Comparison of ENCODE assay signal across 8 cellular contexts in the genomic region with DNA sequence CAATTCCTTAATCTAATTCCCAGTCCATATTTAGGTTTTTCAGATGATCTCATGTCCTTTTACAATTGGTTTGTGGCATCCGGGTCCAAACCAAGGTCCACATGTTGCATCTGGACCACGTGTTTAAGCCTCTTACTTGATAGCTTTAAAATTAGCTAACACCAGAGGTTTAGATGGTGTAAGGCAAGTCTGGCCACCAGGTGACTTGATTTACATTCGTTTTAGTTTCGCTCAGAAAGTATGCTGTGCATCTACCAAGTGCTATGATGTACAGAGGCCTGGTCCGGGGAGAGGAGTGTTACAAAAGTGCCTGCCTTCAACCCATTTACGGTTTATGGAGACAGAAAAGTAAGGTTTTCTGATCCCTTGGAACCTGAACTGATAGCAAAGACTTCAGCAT. TPM values are rescaled to one million over a fixed set of nuclear protein-coding genes. Genes with fewer than 3 reads are reported as not detected.
DNase-seq lines count a peak whose midpoint lies in the region; ATAC-seq and TF ChIP-seq lines count a peak whose summit lies in the region.

No MANE protein-coding gene starts in this region.

- peak overlapping the region; percentile 77 for H2AFZ ChIP-seq in hepatocyte

- H3K9me3 ChIP-seq in KOPT-K1 (ENCODE audit: insufficient read depth, low read length, poor library complexity, severe bottlenecking), result no peaks in the 10 kb centered on the region
- H3K9me3 ChIP-seq in hepatocyte (ENCODE audit: low read depth), result no peaks in the 10 kb centered on the region

- no peaks in the 10 kb centered on the region for H3K27me3 Mint-ChIP-seq in activated T-helper 1 cell treated with anti-CD3 and anti-CD28 coated beads, Interleukin-12 subunit alpha, Interleukin-12 subunit beta, Interleukin-2, Interleukin-4 antibody, amounts not matched to agents 30 ng/mL and 10 ng/mL and 1 ng/mL, durations not matched to agents 14 hours and 24 hours and 36 hours (ENCODE audit: insufficient read depth)
- H3K27me3 Mint-ChIP-seq in stimulated activated memory B cell treated with anti-CD40 and anti-IgM and Interleukin-4, amounts not matched to agents 10 μg/mL and 1 μg/mL and 100 μg/mL, for 72 hours, result no peaks in the 10 kb centered on the region

- no peaks in the 10 kb centered on the region for H3K9me2 ChIP-seq in hepatocyte (replicated peaks; ENCODE audit: insufficient read depth)

- H3K4me3 ChIP-seq in hepatocyte, result peak overlapping the region; percentile 25

- WGBS in hepatocyte (ENCODE audit: low lambda C conversion rate, missing lambda C conversion rate), result 81% methylated on average over 6 of the region's 6 CpGs

- H3K9me3 Mint-ChIP-seq in activated T-helper 1 cell treated with anti-CD3 and anti-CD28 coated beads, Interleukin-12 subunit alpha, Interleukin-12 subunit beta, Interleukin-2, Interleukin-4 antibody, amounts not matched to agents 30 ng/mL and 10 ng/mL and 1 ng/mL, durations not matched to agents 14 hours and 24 hours and 36 hours, result no peaks in the 10 kb centered on the region
- no peaks in the 10 kb centered on the region for H3K9me3 Mint-ChIP-seq in stimulated activated memory B cell treated with anti-CD40 and anti-IgM and Interleukin-4, amounts not matched to agents 10 μg/mL and 1 μg/mL and 100 μg/mL, for 72 hours

- peak; percentile 9 for ATAC-seq in stimulated activated memory B cell treated with anti-CD40 and anti-IgM and Interleukin-4, amounts not matched to agents 10 μg/mL and 1 μg/mL and 100 μg/mL, for 72 hours
- ATAC-seq in HG03095 (IDR thresholded peaks at IDR 0.05; ENCODE audit: unreplicated experiment), result no peak

- H3K4me1 ChIP-seq in hepatocyte (ENCODE audit: insufficient read depth), result peaks cover 18% of the 10 kb centered on the region

- H3K36me3 Mint-ChIP-seq in activated T-helper 1 cell treated with anti-CD3 and anti-CD28 coated beads, Interleukin-12 subunit alpha, Interleukin-12 subunit beta, Interleukin-2, Interleukin-4 antibody, amounts not matched to agents 30 ng/mL and 10 ng/mL and 1 ng/mL, durations not matched to agents 14 hours and 24 hours and 36 hours (ENCODE audit: low read depth), result peaks cover 24% of the 10 kb centered on the region
- peaks cover 10% of the 10 kb centered on the region for H3K36me3 Mint-ChIP-seq in stimulated activated memory B cell treated with anti-CD40 and anti-IgM and Interleukin-4, amounts not matched to agents 10 μg/mL and 1 μg/mL and 100 μg/mL, for 72 hours

- H3K4me2 ChIP-seq in hepatocyte, result peak overlapping the region; percentile 92

- no peak for TF ChIP-seq CTCF in hepatocyte (IDR thresholded peaks at IDR 0.05; ENCODE audit: poor library complexity)

- H4K20me1 ChIP-seq in hepatocyte (ENCODE audit: insufficient read depth, poor library complexity, severe bottlenecking), result peaks cover 11% of the 10 kb centered on the region

- H3K4me1 Mint-ChIP-seq in activated T-helper 1 cell treated with anti-CD3 and anti-CD28 coated beads, Interleukin-12 subunit alpha, Interleukin-12 subunit beta, Interleukin-2, Interleukin-4 antibody, amounts not matched to agents 30 ng/mL and 10 ng/mL and 1 ng/mL, durations not matched to agents 14 hours and 24 hours and 36 hours (ENCODE audit: low read depth), result peaks cover 40% of the 10 kb centered on the region
- H3K4me1 Mint-ChIP-seq in stimulated activated memory B cell treated with anti-CD40 and anti-IgM and Interleukin-4, amounts not matched to agents 10 μg/mL and 1 μg/mL and 100 μg/mL, for 72 hours, result peaks cover 54% of the 10 kb centered on the region

- H3K27me3 ChIP-seq in hepatocyte, result no peaks in the 10 kb centered on the region

- peak overlapping the region; percentile 89 for H3K4me3 Mint-ChIP-seq in activated T-helper 1 cell treated with anti-CD3 and anti-CD28 coated beads, Interleukin-12 subunit alpha, Interleukin-12 subunit beta, Interleukin-2, Interleukin-4 antibody, amounts not matched to agents 30 ng/mL and 10 ng/mL and 1 ng/mL, durations not matched to agents 14 hours and 24 hours and 36 hours
- peak overlapping the region; percentile 96 for H3K4me3 Mint-ChIP-seq in stimulated activated memory B cell treated with anti-CD40 and anti-IgM and Interleukin-4, amounts not matched to agents 10 μg/mL and 1 μg/mL and 100 μg/mL, for 72 hours

- H3K27ac Mint-ChIP-seq in activated T-helper 1 cell treated with anti-CD3 and anti-CD28 coated beads, Interleukin-12 subunit alpha, Interleukin-12 subunit beta, Interleukin-2, Interleukin-4 antibody, amounts not matched to agents 30 ng/mL and 10 ng/mL and 1 ng/mL, durations not matched to agents 14 hours and 24 hours and 36 hours, result peak overlapping the region; percentile 95
- peak overlapping the region; percentile 99 for H3K27ac Mint-ChIP-seq in stimulated activated memory B cell treated with anti-CD40 and anti-IgM and Interleukin-4, amounts not matched to agents 10 μg/mL and 1 μg/mL and 100 μg/mL, for 72 hours

- intact Hi-C loops in activated T-helper 1 cell treated with anti-CD3 and anti-CD28 coated beads, Interleukin-12 subunit alpha, Interleukin-12 subunit beta, Interleukin-2, Interleukin-4 antibody, amounts not matched to agents 30 ng/mL and 10 ng/mL and 1 ng/mL, durations not matched to agents 14 hours and 24 hours and 36 hours (cut with micrococcal nuclease), result loop anchor here (1.0 to 10.0 kb wide), 6 partner anchors 63 to 1638 kb away; a partner anchor contains a TSS

- H3K36me3 ChIP-seq in KOPT-K1 (ENCODE audit: insufficient read depth, low read length) (peaks cover 28% of the 10 kb centered on the region), hepatocyte (replicated peaks; ENCODE audit: insufficient read depth, low read depth) (no peaks in the 10 kb centered on the region)

- H3K27ac ChIP-seq in KOPT-K1 (ENCODE audit: low read depth, low read length, poor library complexity, severe bottlenecking), result peak overlapping the region; percentile 84
- H3K27ac ChIP-seq in hepatocyte, result peak overlapping the region; percentile 99

- peak; percentile 8 for DNase-seq in SIG-M5 treated with dmso at 0.1 percent for 504 hours (lab: John Stamatoyannopoulos, UW; ENCODE audit: unreplicated experiment)
- no peak for DNase-seq in SIG-M5 (lab: John Stamatoyannopoulos, UW)
- peak; percentile 14 for DNase-seq in activated T-helper 1 cell treated with anti-CD3 and anti-CD28 coated beads, Interleukin-12 subunit alpha, Interleukin-12 subunit beta, Interleukin-2, Interleukin-4 antibody, amounts not matched to agents 30 ng/mL and 10 ng/mL and 1 ng/mL, durations not matched to agents 14 hours and 24 hours and 36 hours (ENCODE audit: low spot score)
- no peak for DNase-seq in hepatocyte (ENCODE audit: low spot score)
- no peak for DNase-seq in pons (ENCODE audit: low spot score)

- peaks cover 39% of the 10 kb centered on the region for H3K79me2 ChIP-seq in hepatocyte

RNA-seq across cellular contexts. Expression of a gene that starts 0.9 kb away (rescaled TPM):
- 83.6 and 86.3 TPM in 2 replicates for total RNA-seq in activated T-helper 1 cell treated with anti-CD3 and anti-CD28 coated beads, Interleukin-12 subunit alpha, Interleukin-12 subunit beta, Interleukin-2, Interleukin-4 antibody, amounts not matched to agents 30 ng/mL and 10 ng/mL and 1 ng/mL, durations not matched to agents 14 hours and 24 hours and 36 hours
- 59.4 and 72.8 TPM in 2 replicates for total RNA-seq in hepatocyte
- 49.3 and 62.3 TPM in 2 replicates for polyA plus RNA-seq in hepatocyte

Comparison
In these comparisons a context has a peak if more than half of its experiments do, and no peak if none do; other contexts are left out.
1. DNase-seq: peak in SIG-M5 treated with dmso at 0.1 percent for 504 hours (single experiment) and activated T-helper 1 cell treated with anti-CD3 and anti-CD28 coated beads, Interleukin-12 subunit alpha, Interleukin-12 subunit beta, Interleukin-2, Interleukin-4 antibody, amounts not matched to agents 30 ng/mL and 10 ng/mL and 1 ng/mL, durations not matched to agents 14 hours and 24 hours and 36 hours (single experiment); none in SIG-M5 (single experiment), hepatocyte (single experiment) and pons (single experiment).